In genomic region chr4:1396806-1397455, GRCh38 we compare ENCODE assay signal across 37 cellular contexts. TPM values are rescaled to one million over a fixed set of nuclear protein-coding genes. Genes with fewer than 3 reads are reported as not detected.
DNase-seq lines count a peak whose midpoint lies in the region; ATAC-seq and TF ChIP-seq lines count a peak whose summit lies in the region.
"Had no signal": no experiment of that assay in that cellular context is flagged by ENCODE, and none has a peak within 500 bp of the region (broad histone marks: within the 10 kb centered on the region; RNA-seq: fewer than 3 reads in every experiment).

No MANE protein-coding gene starts in this region.

- DNase-seq in activated CD4-positive, CD25-positive, alpha-beta regulatory T cell treated with anti-CD3 and anti-CD28 coated beads, Interleukin-2, amount 50 U/mL, for 72 hours = peak; percentile 26
- peak; percentile 4 for DNase-seq in BE2C
- peak; percentile 10 for DNase-seq in activated B cell treated with CpG ODN at 0.5 μM for 24 hours
- no peak for DNase-seq in neural crest cell (ENCODE audit: low read depth, low spot score)
- DNase-seq in KBM-7 = no peak
- no peak for DNase-seq in central memory CD4-positive, alpha-beta T cell
- no peak for DNase-seq in NCI-H2196 (lab: John Stamatoyannopoulos, UW; ENCODE audit: unreplicated experiment)
- DNase-seq: activated CD4-positive, alpha-beta memory T cell treated with anti-CD3 and anti-CD28 coated beads, Interleukin-2, amount 10 ng/mL, durations not matched to agents 7 days and 5 days; activated CD4-positive, alpha-beta T cell treated with anti-CD3 and anti-CD28 coated beads for 1 hour; activated CD8-positive, alpha-beta memory T cell treated with anti-CD3 and anti-CD28 coated beads, Interleukin-2, amount 50 U/mL, for 4 hours; anterior cingulate cortex; CD4-positive, alpha-beta memory T cell; colonic mucosa; effector CD8-positive, alpha-beta T cell; EL; immature natural killer cell; KG1; midbrain; NCI-H1092 treated with DMSO at 0.1 percent for 48 hours; NCI-H1694 treated with DMSO at 0.1 percent for 48 hours; NCI-H2171; NCI-H510A; nucleus accumbens; stimulated activated naive B cell treated with anti-CD40 and anti-IgM and Interleukin-4, amounts not matched to agents 10 μg/mL and 1 μg/mL and 100 μg/mL, for 72 hours had no signal

- POLR2A ChIA-PET in activated B cell treated with CpG ODN at 0.5 μM for 24 hours (lab: Charles Lee) = no interaction called here

- H3K27ac Mint-ChIP-seq in activated B cell treated with CpG ODN at 0.5 μM for 24 hours (no peak overlapping the region), neural crest cell (ENCODE audit: unreplicated experiment) (no peak overlapping the region)
- H3K27ac Mint-ChIP-seq: activated CD4-positive, alpha-beta memory T cell treated with anti-CD3 and anti-CD28 coated beads, Interleukin-2, amount 10 ng/mL, durations not matched to agents 7 days and 5 days; activated naive CD4-positive, alpha-beta T cell treated with anti-CD3 and anti-CD28 coated beads, Interleukin-2, amount 50 U/mL, for 72 hours; CD4-positive, alpha-beta memory T cell; immature natural killer cell; naive thymus-derived CD4-positive, alpha-beta T cell; stimulated activated naive B cell treated with anti-CD40 and anti-IgM and Interleukin-4, amounts not matched to agents 10 μg/mL and 1 μg/mL and 100 μg/mL, for 72 hours; T-helper 1 cell treated with Interleukin-12 subunit alpha and Interleukin-12 subunit beta and Interleukin-4 antibody, amounts not matched to agents 30 μg/mL and 1 μg/mL, for 36 hours had no signal

- H3K9me3 ChIP-seq in BE2C = no peaks in the 10 kb centered on the region
- H3K9me3 ChIP-seq: colonic mucosa had no signal

- ATAC-seq in activated CD4-positive, CD25-positive, alpha-beta regulatory T cell treated with anti-CD3 and anti-CD28 coated beads, Interleukin-2, amount 50 U/mL, for 24 hours = no peak
- no peak for ATAC-seq in activated B cell treated with CpG ODN at 0.5 μM for 24 hours (ENCODE audit: low read depth)
- ATAC-seq: activated naive CD4-positive, alpha-beta T cell treated with anti-CD3 and anti-CD28 coated beads, Interleukin-2, amount 50 U/mL, for 72 hours; left lobe of liver; naive thymus-derived CD4-positive, alpha-beta T cell; stimulated activated naive B cell treated with anti-CD40 and anti-IgM and Interleukin-4, amounts not matched to agents 10 μg/mL and 1 μg/mL and 100 μg/mL, for 72 hours had no signal

- peaks cover 18% of the 10 kb centered on the region for H3K27me3 ChIP-seq in BE2C

- H3K36me3 ChIP-seq in BE2C = no peaks in the 10 kb centered on the region
- H3K36me3 ChIP-seq: colonic mucosa had no signal

- H3K4me3 Mint-ChIP-seq in activated B cell treated with CpG ODN at 0.5 μM for 24 hours = no peak overlapping the region
- H3K4me3 Mint-ChIP-seq in neural crest cell = peak overlapping the region; percentile 47
- H3K4me3 Mint-ChIP-seq: activated CD4-positive, alpha-beta memory T cell treated with anti-CD3 and anti-CD28 coated beads, Interleukin-2, amount 10 ng/mL, durations not matched to agents 7 days and 5 days; CD4-positive, alpha-beta memory T cell; immature natural killer cell; naive thymus-derived CD4-positive, alpha-beta T cell; stimulated activated naive B cell treated with anti-CD40 and anti-IgM and Interleukin-4, amounts not matched to agents 10 μg/mL and 1 μg/mL and 100 μg/mL, for 72 hours; T-helper 1 cell treated with Interleukin-12 subunit alpha and Interleukin-12 subunit beta and Interleukin-4 antibody, amounts not matched to agents 30 μg/mL and 1 μg/mL, for 36 hours had no signal

- no peak overlapping the region for H3K4me3 ChIP-seq in BE2C (ENCODE audit: low read depth, low read length)
- H3K4me3 ChIP-seq: colonic mucosa, SK-N-MC, skin epidermis, suprapubic skin had no signal

- no peaks in the 10 kb centered on the region for H3K4me1 ChIP-seq in BE2C
- H3K4me1 ChIP-seq: colonic mucosa had no signal

- TF ChIP-seq CTCF in BE2C (IDR thresholded peaks at IDR 0.05; ENCODE audit: low read depth, low read length) = no peak
- TF ChIP-seq CTCF in activated B cell treated with CpG ODN at 0.5 μM for 24 hours (IDR thresholded peaks at IDR 0.05) = no peak
- TF ChIP-seq CTCF in neural crest cell (conservative IDR thresholded peaks at IDR 0.05) = no peak

- in situ Hi-C loops in KBM-7 (cut with MboI; ENCODE audit: low pct_unique_long_range_greater_than_20kb, low sequenced_read_pairs) = no loop called here

- H3K36me3 Mint-ChIP-seq in activated B cell treated with CpG ODN at 0.5 μM for 24 hours (ENCODE audit: low read depth) (peaks cover 11% of the 10 kb centered on the region), neural crest cell (ENCODE audit: low read depth) (peaks cover 10% of the 10 kb centered on the region)

- peaks cover 12% of the 10 kb centered on the region for H3K27me3 Mint-ChIP-seq in activated B cell treated with CpG ODN at 0.5 μM for 24 hours
- peaks cover 10% of the 10 kb centered on the region for H3K27me3 Mint-ChIP-seq in neural crest cell (ENCODE audit: low read depth)

- no peaks in the 10 kb centered on the region for H3K4me1 Mint-ChIP-seq in activated B cell treated with CpG ODN at 0.5 μM for 24 hours
- H3K4me1 Mint-ChIP-seq in neural crest cell = no peaks in the 10 kb centered on the region
- H3K4me1 Mint-ChIP-seq: activated CD4-positive, alpha-beta memory T cell treated with anti-CD3 and anti-CD28 coated beads, Interleukin-2, amount 10 ng/mL, durations not matched to agents 7 days and 5 days; immature natural killer cell had no signal

- H3K9me3 Mint-ChIP-seq in activated B cell treated with CpG ODN at 0.5 μM for 24 hours (no peaks in the 10 kb centered on the region), neural crest cell (peaks cover 7% of the 10 kb centered on the region)

- intact Hi-C loops in activated B cell treated with CpG ODN at 0.5 μM for 24 hours (cut with micrococcal nuclease) = no loop called here

- CTCF ChIA-PET in activated B cell treated with CpG ODN at 0.5 μM for 24 hours (lab: Charles Lee) = no interaction called here

RNA-seq across cellular contexts. Expression of gene NKX1-1, which starts 9.3 kb away (rescaled TPM):
- not detected for polyA plus RNA-seq in BE2C (2012; ENCODE audit: insufficient read depth, insufficient read length, low read depth)
- total RNA-seq in activated B cell treated with CpG ODN at 0.5 μM for 24 hours (not detected in 2 replicates), neural crest cell (not detected in 2 replicates)
- total RNA-seq: activated CD4-positive, alpha-beta memory T cell treated with anti-CD3 and anti-CD28 coated beads, Interleukin-2, amount 10 ng/mL, durations not matched to agents 7 days and 5 days; activated naive CD4-positive, alpha-beta T cell treated with anti-CD3 and anti-CD28 coated beads, Interleukin-2, amount 50 U/mL, for 72 hours; bronchial epithelial cell; CD4-positive, alpha-beta memory T cell; colonic mucosa; epithelial cell of proximal tubule; H1; left lobe of liver; MCF 10A; naive thymus-derived CD4-positive, alpha-beta T cell; pulmonary artery endothelial cell; suprapubic skin had no signal
- polyA plus RNA-seq: CD4-positive, alpha-beta memory T cell; H1; immature natural killer cell; naive thymus-derived CD4-positive, alpha-beta T cell had no signal

RNA-seq across cellular contexts. Expression of gene UVSSA, which starts 49.9 kb away (rescaled TPM):
- polyA plus RNA-seq in BE2C (2012; ENCODE audit: insufficient read depth, insufficient read length, low read depth) = 32.7 TPM
- total RNA-seq in activated B cell treated with CpG ODN at 0.5 μM for 24 hours = 31.7 and 35.2 TPM in 2 replicates
- 22.8 and 24.0 TPM in 2 replicates for total RNA-seq in neural crest cell

Comparison
In these comparisons a context has a peak if more than half of its experiments do, and no peak if none do; other contexts are left out.
1. DNase-seq: peak in activated CD4-positive, CD25-positive, alpha-beta regulatory T cell treated with anti-CD3 and anti-CD28 coated beads, Interleukin-2, amount 50 U/mL, for 72 hours (single experiment), BE2C (single experiment) and activated B cell treated with CpG ODN at 0.5 μM for 24 hours (single experiment); none in neural crest cell (single experiment), KBM-7 (single experiment), central memory CD4-positive, alpha-beta T cell (single experiment) and NCI-H2196 (single experiment).